In genomic region chr4:51842554-51843308, GRCh38 we compare ENCODE assay signal across 8 cellular contexts. TPM values are rescaled to one million over a fixed set of nuclear protein-coding genes. Genes with fewer than 3 reads are reported as not detected.
A peak's percentile ranks its signal among the peaks of the same experiment; 100 is the strongest.
DNase-seq lines count a peak whose midpoint lies in the region; ATAC-seq and TF ChIP-seq lines count a peak whose summit lies in the region.

Gene DCUN1D4 (plus strand): TSS chr4:51843153. CDS start chr4:51843243, 90 bp downstream.

- peak within 1 kb of the TSS; percentile 76 to 79 for H3K4me3 ChIP-seq in Panc1 (ENCODE audit: low read depth in 2 of 2, low read length in 2 of 2)
- peak within 1 kb of the TSS; percentile 73 to 95 for H3K4me3 ChIP-seq in mucosa of rectum (ENCODE audit: low read length in 2 of 2)

- H3K4me1 Mint-ChIP-seq in activated T-cell treated with anti-CD3 and anti-CD28 coated beads, Interleukin-2, amount 50 U/mL, for 4 hours (ENCODE audit: low read depth), result peaks cover 22% of the 10 kb centered on the region

- no TSS peak for BruUV-seq in Panc1 (replicated peaks; lab: Mats Ljungman, UMichigan)

- intact Hi-C loops in Panc1 (cut with micrococcal nuclease; ENCODE audit: unreplicated experiment), result no loop called here

- DNase-seq in DMS79 treated with DMSO at 0.1 percent for 48 hours (lab: John Stamatoyannopoulos, UW) (peak; percentile 92), KG1 (lab: John Stamatoyannopoulos, UW) (peak; percentile 98), Panc1 (ENCODE audit: low read depth, low spot score) (peak; percentile 88), erythroblast (lab: John Stamatoyannopoulos, UW) (peak; percentile 99)
- peak; percentile 97 for DNase-seq in activated T-cell treated with anti-CD3 and anti-CD28 coated beads, Interleukin-2, amount 50 U/mL, for 4 hours
- DNase-seq in stimulated activated CD8-positive, alpha-beta memory T cell treated with anti-CD3 and anti-CD28 coated beads, Interleukin-4, amount 100 ng/mL, for 48 hours, result peak; percentile 99

- TF ChIP-seq CTCF in Panc1 (IDR thresholded peaks at IDR 0.05), result no peak

- no peaks in the 10 kb centered on the region for H3K27me3 Mint-ChIP-seq in activated T-cell treated with anti-CD3 and anti-CD28 coated beads, Interleukin-2, amount 50 U/mL, for 4 hours (ENCODE audit: low read depth)

- no peaks in the 10 kb centered on the region for H3K9me3 ChIP-seq in Panc1 (ENCODE audit: control insufficient read depth, insufficient read depth, low read depth, low read length)
- no peaks in the 10 kb centered on the region for H3K9me3 ChIP-seq in mucosa of rectum (ENCODE audit: control insufficient read depth in 2 of 2, low read length in 2 of 2)

- H3K27ac ChIP-seq in Panc1 (ENCODE audit: low read length) (peak within 1 kb of the TSS; percentile 94), mucosa of rectum (ENCODE audit: low read depth in 2 of 2, low read length in 2 of 2) (peak within 1 kb of the TSS; percentile 91 to 94)

- in situ Hi-C loops in Panc1 (cut with HindIII; ENCODE audit: low pct_unique_long_range_greater_than_20kb, low sequenced_read_pairs), result no loop called here

- H3K4me3 Mint-ChIP-seq in activated T-cell treated with anti-CD3 and anti-CD28 coated beads, Interleukin-2, amount 50 U/mL, for 4 hours, result peak within 1 kb of the TSS; percentile 93

- CTCF ChIA-PET in Panc1 (lab: Charles Lee), result no interaction called here

- no peaks in the 10 kb centered on the region for H3K36me3 Mint-ChIP-seq in activated T-cell treated with anti-CD3 and anti-CD28 coated beads, Interleukin-2, amount 50 U/mL, for 4 hours (ENCODE audit: insufficient read depth)

- TF ChIP-seq POLR2A in erythroblast (IDR thresholded peaks at IDR 0.05; ENCODE audit: low read length), result peak; percentile 76

- POLR2A ChIA-PET in Panc1 (lab: Charles Lee), result no interaction called here

- H3K4me1 ChIP-seq in Panc1 (ENCODE audit: control insufficient read depth, insufficient read depth, low read length) (peaks cover 8% of the 10 kb centered on the region; the same call in 1 of the 2 replicates), mucosa of rectum (ENCODE audit: control insufficient read depth in 2 of 2, insufficient read depth in 2 of 2, low read length in 2 of 2) (peaks cover 4 to 5% of the 10 kb centered on the region in 2 donors)

- no peaks in the 10 kb centered on the region for H3K9me3 Mint-ChIP-seq in activated T-cell treated with anti-CD3 and anti-CD28 coated beads, Interleukin-2, amount 50 U/mL, for 4 hours

- H3K27me3 ChIP-seq in Panc1 (ENCODE audit: control insufficient read depth, insufficient read depth, low read length), result no peaks in the 10 kb centered on the region
- no peaks in the 10 kb centered on the region for H3K27me3 ChIP-seq in mucosa of rectum (ENCODE audit: control insufficient read depth in 2 of 2, insufficient read depth in 2 of 2, low read length in 2 of 2)

- ATAC-seq in GM21723 (IDR thresholded peaks at IDR 0.05; ENCODE audit: unreplicated experiment) (peak; percentile 95), Panc1 (peak; percentile 91)
- peak; percentile 91 to 92 for ATAC-seq in activated T-cell treated with anti-CD3 and anti-CD28 coated beads, Interleukin-2, amount 50 U/mL, for 4 hours

- H3K36me3 ChIP-seq in Panc1 (ENCODE audit: control insufficient read depth, insufficient read depth, low read length), result no peaks in the 10 kb centered on the region; the same call in none of the 2 replicates
- no peaks in the 10 kb centered on the region for H3K36me3 ChIP-seq in mucosa of rectum (ENCODE audit: control insufficient read depth in 2 of 2, insufficient read depth in 2 of 2, low read length in 2 of 2)

- H3K9ac ChIP-seq in mucosa of rectum (ENCODE audit: low read depth in 1 of 2, low read length in 2 of 2), result peak within 1 kb of the TSS; percentile 80 to 82

RNA-seq across cellular contexts. Expression of gene DCUN1D4, which starts in this region (rescaled TPM):
- 64.6 TPM for total RNA-seq in Panc1 (2021; ENCODE audit: unreplicated experiment)
- polyA plus RNA-seq in Panc1 (2012; ENCODE audit: insufficient read length), result 34.1 TPM
- total RNA-seq in activated T-cell treated with anti-CD3 and anti-CD28 coated beads, Interleukin-2, amount 50 U/mL, for 4 hours, result 10 to 100 TPM; 18.2 to 19.4 (median 18.5) TPM

Comparison
In these comparisons a context has a peak if more than half of its experiments do, and no peak if none do; other contexts are left out.
1. Peak in every context shown above with its lines: DNase-seq, ATAC-seq, H3K4me3 ChIP-seq and H3K27ac ChIP-seq.